ENCODE assay signal across 24 cellular contexts in genomic region chr22:20738394-20739089, GRCh38. TPM values are rescaled to one million over a fixed set of nuclear protein-coding genes. Genes with fewer than 3 reads are reported as not detected.
A peak's percentile ranks its signal among the peaks of the same experiment; 100 is the strongest.
DNase-seq lines count a peak whose midpoint lies in the region; ATAC-seq and TF ChIP-seq lines count a peak whose summit lies in the region.
"Had no signal": no experiment of that assay in that cellular context is flagged by ENCODE, and none has a peak within 500 bp of the region (broad histone marks: within the 10 kb centered on the region; RNA-seq: fewer than 3 reads in every experiment).

No MANE protein-coding gene starts in this region.

- H3K9me3 Mint-ChIP-seq in activated CD4-positive, alpha-beta T cell treated with anti-CD3 and anti-CD28 coated beads, Interleukin-2, amount 10 ng/mL, durations not matched to agents 7 days and 5 days = no peaks in the 10 kb centered on the region
- H3K9me3 Mint-ChIP-seq in activated T-helper 2 cell treated with anti-CD3 and anti-CD28 coated beads, Interferon-gamma antibody, Interleukin-2, Interleukin-4, amounts not matched to agents 10 μg/mL and 5 μg/mL and 100 μg/mL, durations not matched to agents 14 hours and 24 hours and 36 hours = no peaks in the 10 kb centered on the region
- H3K9me3 Mint-ChIP-seq: activated naive CD4-positive, alpha-beta T cell treated with anti-CD3 and anti-CD28 coated beads for 36 hours; activated T-cell treated with anti-CD3 and anti-CD28 coated beads, Interleukin-2, amount 50 U/mL, for 4 hours had no signal

- TF ChIP-seq POLR2A in NB4 (IDR thresholded peaks at IDR 0.05; ENCODE audit: extremely low read depth, insufficient read length) = no peak

- no peaks in the 10 kb centered on the region for H3K79me2 ChIP-seq in osteoblast (ENCODE audit: insufficient read depth, low read length)

- POLR2A ChIA-PET in activated CD4-positive, alpha-beta T cell treated with anti-CD3 and anti-CD28 coated beads, Interleukin-2, amount 10 ng/mL, durations not matched to agents 7 days and 5 days (lab: Charles Lee) = no interaction called here

- peaks cover 29% of the 10 kb centered on the region for H3K36me3 ChIP-seq in osteoblast (ENCODE audit: insufficient read depth, low read length)

- peaks cover 4% of the 10 kb centered on the region for H3K9me3 ChIP-seq in osteoblast (ENCODE audit: low read depth, low read length)
- H3K9me3 ChIP-seq: psoas muscle had no signal

- no peaks in the 10 kb centered on the region for H3K27me3 ChIP-seq in osteoblast (ENCODE audit: insufficient read depth, low read length)
- H3K27me3 ChIP-seq: cardiac muscle cell had no signal

- no peak for DNase-seq in activated CD4-positive, alpha-beta T cell treated with anti-CD3 and anti-CD28 coated beads, Interleukin-2, amount 10 ng/mL, durations not matched to agents 7 days and 5 days
- DNase-seq in activated CD4-positive, alpha-beta T cell treated with anti-CD3 and anti-CD28 coated beads, Interleukin-2, amount 50 U/mL, for 4 hours = no peak
- DNase-seq in NB4 (ENCODE audit: low read depth) (peak; percentile 47), osteoblast (ENCODE audit: insufficient read length, low spot score, missing footprints) (peak; percentile 31), mucosa of gallbladder (ENCODE audit: low spot score) (no peak)
- no peak for DNase-seq in activated T-helper 2 cell treated with anti-CD3 and anti-CD28 coated beads, Interferon-gamma antibody, Interleukin-2, Interleukin-4, amounts not matched to agents 10 μg/mL and 5 μg/mL and 100 μg/mL, durations not matched to agents 14 hours and 24 hours and 36 hours (ENCODE audit: low spot score)
- no peak for DNase-seq in stimulated activated CD4-positive, alpha-beta T cell treated with anti-CD3 and anti-CD28 coated beads, Interleukin-15, amount 100 ng/mL, for 24 hours
- DNase-seq: activated naive CD4-positive, alpha-beta T cell treated with anti-CD3 and anti-CD28 coated beads for 36 hours; activated T-cell treated with anti-CD3 and anti-CD28 coated beads, Interleukin-2, amount 50 U/mL, for 4 hours; anterior cingulate cortex; COR-L47; dermis blood vessel endothelial cell; GDM1; KG1; NCI-H1048; NCI-H187 treated with DMSO at 0.1 percent for 48 hours; NCI-H526; psoas muscle had no signal

- no peaks in the 10 kb centered on the region for H4K20me1 ChIP-seq in osteoblast (ENCODE audit: insufficient read depth, low read length)

- intact Hi-C loops in activated T-helper 2 cell treated with anti-CD3 and anti-CD28 coated beads, Interferon-gamma antibody, Interleukin-2, Interleukin-4, amounts not matched to agents 10 μg/mL and 5 μg/mL and 100 μg/mL, durations not matched to agents 14 hours and 24 hours and 36 hours (cut with micrococcal nuclease) = no loop called here

- H3K4me1 Mint-ChIP-seq in activated CD4-positive, alpha-beta T cell treated with anti-CD3 and anti-CD28 coated beads, Interleukin-2, amount 10 ng/mL, durations not matched to agents 7 days and 5 days = peaks cover 9% of the 10 kb centered on the region
- peaks cover 1% of the 10 kb centered on the region for H3K4me1 Mint-ChIP-seq in activated T-helper 2 cell treated with anti-CD3 and anti-CD28 coated beads, Interferon-gamma antibody, Interleukin-2, Interleukin-4, amounts not matched to agents 10 μg/mL and 5 μg/mL and 100 μg/mL, durations not matched to agents 14 hours and 24 hours and 36 hours (ENCODE audit: low read depth)
- H3K4me1 Mint-ChIP-seq: GM23338 had no signal

- H2AFZ ChIP-seq in osteoblast (ENCODE audit: low read length) = no peak overlapping the region
- H2AFZ ChIP-seq: GM23338 had no signal

- peak overlapping the region; percentile 33 for H3K27ac Mint-ChIP-seq in activated CD4-positive, alpha-beta T cell treated with anti-CD3 and anti-CD28 coated beads, Interleukin-2, amount 10 ng/mL, durations not matched to agents 7 days and 5 days
- H3K27ac Mint-ChIP-seq in activated T-helper 2 cell treated with anti-CD3 and anti-CD28 coated beads, Interferon-gamma antibody, Interleukin-2, Interleukin-4, amounts not matched to agents 10 μg/mL and 5 μg/mL and 100 μg/mL, durations not matched to agents 14 hours and 24 hours and 36 hours = peak overlapping the region; percentile 6
- H3K27ac Mint-ChIP-seq: activated naive CD4-positive, alpha-beta T cell treated with anti-CD3 and anti-CD28 coated beads for 36 hours; GM23338 had no signal

- no peak overlapping the region for H3K27ac ChIP-seq in osteoblast (ENCODE audit: low read depth, low read length)
- H3K27ac ChIP-seq: cardiac muscle cell, psoas muscle had no signal

- H3K4me1 ChIP-seq in osteoblast (ENCODE audit: insufficient read depth, low read length) = no peaks in the 10 kb centered on the region
- H3K4me1 ChIP-seq: psoas muscle had no signal

- ATAC-seq in HG03439 (IDR thresholded peaks at IDR 0.05; ENCODE audit: unreplicated experiment) = no peak
- ATAC-seq: activated T-cell treated with anti-CD3 and anti-CD28 coated beads, Interleukin-2, amount 50 U/mL, for 4 hours; GM23338; psoas muscle had no signal

- H3K4me3 Mint-ChIP-seq in activated CD4-positive, alpha-beta T cell treated with anti-CD3 and anti-CD28 coated beads, Interleukin-2, amount 10 ng/mL, durations not matched to agents 7 days and 5 days = no peak overlapping the region
- no peak overlapping the region for H3K4me3 Mint-ChIP-seq in activated T-helper 2 cell treated with anti-CD3 and anti-CD28 coated beads, Interferon-gamma antibody, Interleukin-2, Interleukin-4, amounts not matched to agents 10 μg/mL and 5 μg/mL and 100 μg/mL, durations not matched to agents 14 hours and 24 hours and 36 hours (ENCODE audit: low read depth)
- H3K4me3 Mint-ChIP-seq: activated naive CD4-positive, alpha-beta T cell treated with anti-CD3 and anti-CD28 coated beads for 36 hours; activated T-cell treated with anti-CD3 and anti-CD28 coated beads, Interleukin-2, amount 50 U/mL, for 4 hours; GM23338 had no signal

- H3K27me3 Mint-ChIP-seq in activated CD4-positive, alpha-beta T cell treated with anti-CD3 and anti-CD28 coated beads, Interleukin-2, amount 10 ng/mL, durations not matched to agents 7 days and 5 days = no peaks in the 10 kb centered on the region
- H3K27me3 Mint-ChIP-seq in activated T-helper 2 cell treated with anti-CD3 and anti-CD28 coated beads, Interferon-gamma antibody, Interleukin-2, Interleukin-4, amounts not matched to agents 10 μg/mL and 5 μg/mL and 100 μg/mL, durations not matched to agents 14 hours and 24 hours and 36 hours (ENCODE audit: low read depth) = no peaks in the 10 kb centered on the region

- peaks cover 29% of the 10 kb centered on the region for H3K36me3 Mint-ChIP-seq in activated CD4-positive, alpha-beta T cell treated with anti-CD3 and anti-CD28 coated beads, Interleukin-2, amount 10 ng/mL, durations not matched to agents 7 days and 5 days (ENCODE audit: low read depth)
- peaks cover 36% of the 10 kb centered on the region for H3K36me3 Mint-ChIP-seq in activated T-helper 2 cell treated with anti-CD3 and anti-CD28 coated beads, Interferon-gamma antibody, Interleukin-2, Interleukin-4, amounts not matched to agents 10 μg/mL and 5 μg/mL and 100 μg/mL, durations not matched to agents 14 hours and 24 hours and 36 hours (ENCODE audit: low read depth)

- no peak overlapping the region for H3K4me2 ChIP-seq in osteoblast (ENCODE audit: insufficient read depth, low read length)
- H3K4me2 ChIP-seq: GM23338 had no signal

- H3K4me3 ChIP-seq in NB4 (ENCODE audit: low read depth, low read length) (no peak overlapping the region), osteoblast (ENCODE audit: insufficient read depth, low read length) (no peak overlapping the region)
- H3K4me3 ChIP-seq: cardiac muscle cell, GM23338, lung, psoas muscle had no signal

- CTCF ChIA-PET in activated CD4-positive, alpha-beta T cell treated with anti-CD3 and anti-CD28 coated beads, Interleukin-2, amount 10 ng/mL, durations not matched to agents 7 days and 5 days (lab: Charles Lee) = no interaction called here

- TF ChIP-seq CTCF in NB4 (IDR thresholded peaks at IDR 0.05; ENCODE audit: low read depth, low read length) (no peak), osteoblast (IDR thresholded peaks at IDR 0.05; ENCODE audit: extremely low read depth, low read depth, low read length) (no peak)

RNA-seq across cellular contexts. Expression of gene SERPIND1, which starts 35.4 kb away (rescaled TPM):
- not detected for total RNA-seq in activated CD4-positive, alpha-beta T cell treated with anti-CD3 and anti-CD28 coated beads, Interleukin-2, amount 10 ng/mL, durations not matched to agents 7 days and 5 days
- total RNA-seq in activated T-helper 2 cell treated with anti-CD3 and anti-CD28 coated beads, Interferon-gamma antibody, Interleukin-2, Interleukin-4, amounts not matched to agents 10 μg/mL and 5 μg/mL and 100 μg/mL, durations not matched to agents 14 hours and 24 hours and 36 hours = not detected in 2 replicates
- total RNA-seq in osteoblast = not detected in 2 replicates
- total RNA-seq in mucosa of gallbladder = 0.58 TPM
- total RNA-seq: A172; activated naive CD4-positive, alpha-beta T cell treated with anti-CD3 and anti-CD28 coated beads for 36 hours; dermis blood vessel endothelial cell; GM23338; OCI-LY7; psoas muscle had no signal

Comparison
In these comparisons a context has a peak if more than half of its experiments do, and no peak if none do; other contexts are left out.
1. DNase-seq: peak in NB4 (single experiment) and osteoblast (single experiment); none in activated CD4-positive, alpha-beta T cell treated with anti-CD3 and anti-CD28 coated beads, Interleukin-2, amount 10 ng/mL, durations not matched to agents 7 days and 5 days (single experiment), activated CD4-positive, alpha-beta T cell treated with anti-CD3 and anti-CD28 coated beads, Interleukin-2, amount 50 U/mL, for 4 hours (0 of 2), activated T-helper 2 cell treated with anti-CD3 and anti-CD28 coated beads, Interferon-gamma antibody, Interleukin-2, Interleukin-4, amounts not matched to agents 10 μg/mL and 5 μg/mL and 100 μg/mL, durations not matched to agents 14 hours and 24 hours and 36 hours (single experiment), mucosa of gallbladder (single experiment) and stimulated activated CD4-positive, alpha-beta T cell treated with anti-CD3 and anti-CD28 coated beads, Interleukin-15, amount 100 ng/mL, for 24 hours (single experiment).